Comparison of ENCODE assay signal across 9 cellular contexts in genomic region chr11:27233654-27234042, GRCh38.
DNase-seq lines count a peak whose midpoint lies in the region; ATAC-seq and TF ChIP-seq lines count a peak whose summit lies in the region.
"Had no signal": no experiment of that assay in that cellular context is flagged by ENCODE, and none has a peak within 500 bp of the region (broad histone marks: within the 10 kb centered on the region; RNA-seq: fewer than 3 reads in every experiment).

No MANE protein-coding gene starts in this region.

- no peaks in the 10 kb centered on the region for H4K20me1 ChIP-seq in mammary epithelial cell (ENCODE audit: insufficient read depth, low read length)

- H3K27ac ChIP-seq in mammary epithelial cell (ENCODE audit: insufficient read depth, low read depth, low read length) = no peak overlapping the region
- peak overlapping the region; percentile 44 to 73 (median 52) for H3K27ac ChIP-seq in transverse colon

- TF ChIP-seq CTCF in MCF 10A (IDR thresholded peaks at IDR 0.05; ENCODE audit: unreplicated experiment) (no peak), mammary epithelial cell (conservative IDR thresholded peaks at IDR 0.05 in 1 of 2, IDR thresholded peaks at IDR 0.05 in 1 of 2; ENCODE audit: extremely low read depth in 1 of 2, insufficient read depth in 1 of 2, low read depth in 1 of 2, low read length in 2 of 2) (no peak), transverse colon (IDR thresholded peaks at IDR 0.05) (no peak), HFFc6 (IDR thresholded peaks at IDR 0.05) (no peak)

- WGBS in mammary epithelial cell (ENCODE audit: low coverage, missing lambda C conversion rate) = 55% methylated on average over 3 of the region's 3 CpGs
- 49 to 61% methylated on average over 3 of the region's 3 CpGs for WGBS in transverse colon (ENCODE audit: low coverage in 1 of 2), 2 donors

- no peak for TF ChIP-seq POLR2A in transverse colon (IDR thresholded peaks at IDR 0.05)

- H3K4me3 ChIP-seq in mammary epithelial cell (replicated peaks in 1 of 3; ENCODE audit: insufficient read depth in 1 of 3, low read depth in 2 of 3, low read length in 3 of 3) = no peak overlapping the region
- no peak overlapping the region for H3K4me3 ChIP-seq in transverse colon

- H3K36me3 Mint-ChIP-seq in MCF 10A (ENCODE audit: insufficient read depth, unreplicated experiment) = no peaks in the 10 kb centered on the region
- H3K36me3 Mint-ChIP-seq in HFFc6 (ENCODE audit: low read depth) = no peaks in the 10 kb centered on the region

- CTCF ChIA-PET in MCF 10A (lab: Yijun Ruan, JAX) (interaction anchor here (1.0 to 1.9 kb wide), 4 partner anchors 14 to 252 kb away, joined by 3 to 10 read pairs (median 6); no protein-coding TSS in a partner anchor), mammary epithelial cell (lab: Charles Lee; ENCODE audit: low non-redundant PET) (no interaction called here)

- no peaks in the 10 kb centered on the region for H3K27me3 Mint-ChIP-seq in MCF 10A (ENCODE audit: insufficient read depth, unreplicated experiment)
- no peaks in the 10 kb centered on the region; the same call in 1 of the 2 replicates for H3K27me3 Mint-ChIP-seq in HFFc6 (ENCODE audit: insufficient read depth)

- no TSS peak for BruUV-seq in MCF 10A (replicated peaks; lab: Mats Ljungman, UMichigan)
- no TSS peak for BruUV-seq in mammary epithelial cell (replicated peaks; lab: Mats Ljungman, UMichigan)

- in situ Hi-C loops in mammary epithelial cell (cut with MboI; ENCODE audit: low sequenced_read_pairs in 2 of 2) (loop anchor here in 1 of 2 donors (10.0 kb wide), 1 partner anchor 59 kb away; no protein-coding TSS in a partner anchor), transverse colon (cut with MboI; ENCODE audit: low pct_ligation_motif_present in 1 of 4, low pct_unique_long_range_greater_than_20kb in 1 of 4, low sequenced_read_pairs in 3 of 4) (no loop called here)

- no peak overlapping the region for H2AFZ ChIP-seq in mammary epithelial cell (ENCODE audit: low read depth, low read length)

- TF ChIP-seq EP300 in transverse colon (IDR thresholded peaks at IDR 0.05; ENCODE audit: low read depth) = no peak

- H3K9ac ChIP-seq in mammary epithelial cell (ENCODE audit: insufficient read depth, low read length) = no peak overlapping the region

- H3K9me3 ChIP-seq in mammary epithelial cell (replicated peaks; ENCODE audit: insufficient read depth, low read length) (no peaks in the 10 kb centered on the region), transverse colon (no peaks in the 10 kb centered on the region)
- H3K9me3 ChIP-seq: BE2C had no signal

- H3K4me1 ChIP-seq in mammary epithelial cell (ENCODE audit: insufficient read depth, low read length) (peaks cover 5% of the 10 kb centered on the region), transverse colon (peaks cover 20 to 64% (median 38%) of the 10 kb centered on the region in 4 donors)
- H3K4me1 ChIP-seq: BE2C had no signal

- peak; percentile 16 for ATAC-seq in HG03159 (IDR thresholded peaks at IDR 0.05; ENCODE audit: unreplicated experiment)

- POLR2A ChIA-PET in MCF 10A (lab: Yijun Ruan, JAX) = no interaction called here

- intact Hi-C loops in MCF 10A (cut with micrococcal nuclease) (no loop called here), mammary epithelial cell (cut with micrococcal nuclease) (no loop called here), transverse colon (cut with DNase I; ENCODE audit: low total_unique reads) (no loop called here)

- H3K36me3 ChIP-seq in mammary epithelial cell (ENCODE audit: insufficient read depth, low read length) (no peaks in the 10 kb centered on the region), transverse colon (no peaks in the 10 kb centered on the region)
- H3K36me3 ChIP-seq: BE2C had no signal

- H3K27me3 ChIP-seq in mammary epithelial cell (ENCODE audit: insufficient read depth, low read length) (no peaks in the 10 kb centered on the region), transverse colon (no peaks in the 10 kb centered on the region)
- H3K27me3 ChIP-seq: BE2C had no signal

- H3K9me3 Mint-ChIP-seq in MCF 10A (ENCODE audit: unreplicated experiment) = no peaks in the 10 kb centered on the region
- no peaks in the 10 kb centered on the region for H3K9me3 Mint-ChIP-seq in HFFc6

- no peak overlapping the region for H3K4me2 ChIP-seq in mammary epithelial cell (ENCODE audit: insufficient read depth, low read depth, low read length)

- peaks cover 10% of the 10 kb centered on the region for H3K4me1 Mint-ChIP-seq in MCF 10A (ENCODE audit: insufficient read depth, unreplicated experiment)
- H3K4me1 Mint-ChIP-seq in HFFc6 (ENCODE audit: low read depth) = peaks cover 26% of the 10 kb centered on the region

- H3K79me2 ChIP-seq in mammary epithelial cell (ENCODE audit: insufficient read depth, low read length) = no peaks in the 10 kb centered on the region

- H3K27ac Mint-ChIP-seq in MCF 10A (ENCODE audit: low read depth, unreplicated experiment) = peak overlapping the region; percentile 32
- no peak overlapping the region for H3K27ac Mint-ChIP-seq in HFFc6

- no peak for DNase-seq in MCF 10A (ENCODE audit: unreplicated experiment)
- no peak for DNase-seq in mammary epithelial cell
- peak; percentile 90 for DNase-seq in cerebellar cortex (ENCODE audit: low spot score)
- DNase-seq in transverse colon = peak; percentile 9
- no peak for DNase-seq in glomerular visceral epithelial cell (ENCODE audit: extremely low spot score)
- no peak for DNase-seq in HFFc6
- no peak for DNase-seq in SHP77 (lab: John Stamatoyannopoulos, UW)
- DNase-seq: BE2C had no signal

- H3K4me3 Mint-ChIP-seq in MCF 10A (ENCODE audit: unreplicated experiment) (no peak overlapping the region), HFFc6 (no peak overlapping the region; the same call in 1 of the 2 replicates)

- dilution Hi-C loops in mammary epithelial cell (cut with HindIII; ENCODE audit: low sequenced_read_pairs) = no loop called here

Comparison
In these comparisons a context has a peak if more than half of its experiments do, and no peak if none do; other contexts are left out.
1. DNase-seq: peak in cerebellar cortex (single experiment) and transverse colon (single experiment); none in MCF 10A (single experiment), mammary epithelial cell (single experiment), glomerular visceral epithelial cell (single experiment), HFFc6 (single experiment) and SHP77 (0 of 2).